Comparison of ENCODE assay signal across 13 cellular contexts in genomic region chr7:8443871-8444756, GRCh38. TPM values are rescaled to one million over a fixed set of nuclear protein-coding genes. Genes with fewer than 3 reads are reported as not detected.
DNase-seq lines count a peak whose midpoint lies in the region; ATAC-seq and TF ChIP-seq lines count a peak whose summit lies in the region.
"Had no signal": no experiment of that assay in that cellular context is flagged by ENCODE, and none has a peak within 500 bp of the region (broad histone marks: within the 10 kb centered on the region; RNA-seq: fewer than 3 reads in every experiment).

No MANE protein-coding gene starts in this region.

- peaks cover 11% of the 10 kb centered on the region for H3K27me3 ChIP-seq in vagina
- peaks cover 20% of the 10 kb centered on the region for H3K27me3 ChIP-seq in osteoblast (ENCODE audit: insufficient read depth, low read length)

- H3K27ac ChIP-seq in vagina, result no peak overlapping the region
- no peak overlapping the region for H3K27ac ChIP-seq in osteoblast (ENCODE audit: low read depth, low read length)
- H3K27ac ChIP-seq: ascending aorta, gastroesophageal sphincter had no signal

- no peaks in the 10 kb centered on the region for H3K4me1 ChIP-seq in vagina
- H3K4me1 ChIP-seq in osteoblast (ENCODE audit: insufficient read depth, low read length), result no peaks in the 10 kb centered on the region
- H3K4me1 ChIP-seq: ascending aorta had no signal

- H3K27ac Mint-ChIP-seq in natural killer cell, result no peak overlapping the region
- no peak overlapping the region for H3K27ac Mint-ChIP-seq in natural killer cell treated with Interleukin-12 subunit alpha and Interleukin-12 subunit beta and Interleukin-15 and Interleukin-18, amount 100 ng/mL, for 72 hours

- no peak overlapping the region for H2AFZ ChIP-seq in osteoblast (ENCODE audit: low read length)

- H3K4me3 Mint-ChIP-seq in natural killer cell, result peak overlapping the region; percentile 6
- H3K4me3 Mint-ChIP-seq in natural killer cell treated with Interleukin-12 subunit alpha and Interleukin-12 subunit beta and Interleukin-15 and Interleukin-18, amount 100 ng/mL, for 72 hours, result no peak overlapping the region

- no peaks in the 10 kb centered on the region for H3K36me3 ChIP-seq in vagina
- no peaks in the 10 kb centered on the region for H3K36me3 ChIP-seq in osteoblast (ENCODE audit: insufficient read depth, low read length)
- H3K36me3 ChIP-seq: ascending aorta, gastroesophageal sphincter had no signal

- no peaks in the 10 kb centered on the region for H4K20me1 ChIP-seq in osteoblast (ENCODE audit: insufficient read depth, low read length)

- DNase-seq in natural killer cell (no peak), astrocyte of the cerebellum (ENCODE audit: low read depth) (no peak), kidney tubule cell (ENCODE audit: low spot score) (peak; percentile 17), vagina (ENCODE audit: extremely low spot score in 2 of 2) (no peak), NCI-H1694 treated with DMSO at 0.1 percent for 48 hours (lab: John Stamatoyannopoulos, UW) (no peak), osteoblast (ENCODE audit: insufficient read length, low spot score, missing footprints) (no peak)
- DNase-seq in natural killer cell treated with Interleukin-12 subunit alpha and Interleukin-12 subunit beta and Interleukin-15 and Interleukin-18, amount 100 ng/mL, for 72 hours (ENCODE audit: low spot score), result no peak
- DNase-seq: activated CD4-positive, alpha-beta T cell treated with anti-CD3 and anti-CD28 coated beads for 4 hours; KG1 had no signal

- H3K9me3 ChIP-seq in vagina, result no peaks in the 10 kb centered on the region
- H3K9me3 ChIP-seq in osteoblast (ENCODE audit: low read depth, low read length), result no peaks in the 10 kb centered on the region

- no peak for ATAC-seq in natural killer cell
- no peak for ATAC-seq in natural killer cell treated with Interleukin-12 subunit alpha and Interleukin-12 subunit beta and Interleukin-15 and Interleukin-18, amount 100 ng/mL, for 72 hours
- ATAC-seq in GM21619 (IDR thresholded peaks at IDR 0.05; ENCODE audit: unreplicated experiment), result no peak
- ATAC-seq: gastroesophageal sphincter had no signal

- TF ChIP-seq POLR2A in vagina (IDR thresholded peaks at IDR 0.05), result no peak

- peaks cover 2 to 5% of the 10 kb centered on the region in 2 donors for H3K9me3 Mint-ChIP-seq in natural killer cell
- H3K9me3 Mint-ChIP-seq in natural killer cell treated with Interleukin-12 subunit alpha and Interleukin-12 subunit beta and Interleukin-15 and Interleukin-18, amount 100 ng/mL, for 72 hours, result peaks cover 2% of the 10 kb centered on the region

- in situ Hi-C loops in astrocyte of the cerebellum (cut with HindIII; ENCODE audit: low sequenced_read_pairs), result no loop called here

- no peaks in the 10 kb centered on the region for H3K79me2 ChIP-seq in osteoblast (ENCODE audit: insufficient read depth, low read length)

- peaks cover 50 to 81% of the 10 kb centered on the region in 2 donors for H3K27me3 Mint-ChIP-seq in natural killer cell (ENCODE audit: low read depth in 2 of 2)
- H3K27me3 Mint-ChIP-seq in natural killer cell treated with Interleukin-12 subunit alpha and Interleukin-12 subunit beta and Interleukin-15 and Interleukin-18, amount 100 ng/mL, for 72 hours, result peaks cover 44 to 66% of the 10 kb centered on the region in 2 donors

- H3K4me3 ChIP-seq in astrocyte of the cerebellum (ENCODE audit: low read depth, low read length), result no peak overlapping the region
- H3K4me3 ChIP-seq in vagina, result no peak overlapping the region
- H3K4me3 ChIP-seq in osteoblast (ENCODE audit: insufficient read depth, low read length), result no peak overlapping the region
- H3K4me3 ChIP-seq: ascending aorta, gastroesophageal sphincter had no signal

- intact Hi-C loops in natural killer cell (cut with micrococcal nuclease), result no loop called here
- intact Hi-C loops in vagina (cut with DNase I), result no loop called here

- no peak overlapping the region for H3K4me2 ChIP-seq in osteoblast (ENCODE audit: insufficient read depth, low read length)

- peaks cover 5 to 19% of the 10 kb centered on the region in 2 donors for H3K4me1 Mint-ChIP-seq in natural killer cell
- H3K4me1 Mint-ChIP-seq in natural killer cell treated with Interleukin-12 subunit alpha and Interleukin-12 subunit beta and Interleukin-15 and Interleukin-18, amount 100 ng/mL, for 72 hours (ENCODE audit: low read depth in 2 of 2), result peaks cover 4 to 16% of the 10 kb centered on the region in 2 donors

- TF ChIP-seq CTCF in natural killer cell (IDR thresholded peaks at IDR 0.05) (no peak), astrocyte of the cerebellum (IDR thresholded peaks at IDR 0.05; ENCODE audit: low read depth, low read length, missing control alignments) (peak; percentile 17), vagina (IDR thresholded peaks at IDR 0.05) (no peak), osteoblast (IDR thresholded peaks at IDR 0.05; ENCODE audit: extremely low read depth, low read depth, low read length) (no peak)

- H3K36me3 Mint-ChIP-seq in natural killer cell, result peaks cover 11% of the 10 kb centered on the region
- H3K36me3 Mint-ChIP-seq in natural killer cell treated with Interleukin-12 subunit alpha and Interleukin-12 subunit beta and Interleukin-15 and Interleukin-18, amount 100 ng/mL, for 72 hours, result peaks cover 5% of the 10 kb centered on the region

RNA-seq across cellular contexts. Expression of gene NXPH1, which starts 10.7 kb away (rescaled TPM):
- total RNA-seq in natural killer cell (not detected), vagina (0.25 TPM), osteoblast (not detected in 2 replicates)
- total RNA-seq in natural killer cell treated with Interleukin-12 subunit alpha and Interleukin-12 subunit beta and Interleukin-15 and Interleukin-18, amount 100 ng/mL, for 72 hours, result not detected
- total RNA-seq: gastroesophageal sphincter, renal cortical epithelial cell had no signal
